In genomic region chr7:143505845-143506244, GRCh38 we compare ENCODE assay signal across 24 cellular contexts. TPM values are rescaled to one million over a fixed set of nuclear protein-coding genes. Genes with fewer than 3 reads are reported as not detected.
"Had no signal": no experiment of that assay in that cellular context is flagged by ENCODE, and none has a peak within 500 bp of the region (broad histone marks: within the 10 kb centered on the region; RNA-seq: fewer than 3 reads in every experiment).

No MANE protein-coding gene starts in this region.

- ATAC-seq: esophagus mucosa; heart left ventricle; left colon; left ventricle myocardium superior; natural killer cell treated with Interleukin-12 subunit alpha and Interleukin-12 subunit beta and Interleukin-15 and Interleukin-18, amount 100 ng/mL, for 72 hours; right cardiac atrium; stimulated activated memory B cell treated with anti-CD40 and anti-IgM and Interleukin-4, amounts not matched to agents 10 μg/mL and 1 μg/mL and 100 μg/mL, for 72 hours had no signal

- H3K27ac Mint-ChIP-seq: natural killer cell treated with Interleukin-12 subunit alpha and Interleukin-12 subunit beta and Interleukin-15 and Interleukin-18, amount 100 ng/mL, for 72 hours; neural progenitor cell; stimulated activated memory B cell treated with anti-CD40 and anti-IgM and Interleukin-4, amounts not matched to agents 10 μg/mL and 1 μg/mL and 100 μg/mL, for 72 hours had no signal

- H3K9me3 Mint-ChIP-seq: natural killer cell treated with Interleukin-12 subunit alpha and Interleukin-12 subunit beta and Interleukin-15 and Interleukin-18, amount 100 ng/mL, for 72 hours had no signal

- H3K4me1 Mint-ChIP-seq: stimulated activated memory B cell treated with anti-CD40 and anti-IgM and Interleukin-4, amounts not matched to agents 10 μg/mL and 1 μg/mL and 100 μg/mL, for 72 hours had no signal

- H3K4me3 Mint-ChIP-seq: natural killer cell treated with Interleukin-12 subunit alpha and Interleukin-12 subunit beta and Interleukin-15 and Interleukin-18, amount 100 ng/mL, for 72 hours; neural progenitor cell; stimulated activated memory B cell treated with anti-CD40 and anti-IgM and Interleukin-4, amounts not matched to agents 10 μg/mL and 1 μg/mL and 100 μg/mL, for 72 hours had no signal

- DNase-seq: effector memory CD4-positive, alpha-beta T cell; heart left ventricle; hippocampal formation; left colon; left ventricle myocardium superior; mesenchymal stem cell; midbrain; nucleus accumbens; ovary; right cardiac atrium; small intestine; stimulated activated CD4-positive, alpha-beta T cell treated with anti-CD3 and anti-CD28 coated beads, Interleukin-4, amount 100 ng/mL, for 1 hour; stimulated activated CD8-positive, alpha-beta memory T cell treated with anti-CD3 and anti-CD28 coated beads, Interleukin-4, amount 100 ng/mL, for 48 hours; trophoblast cell had no signal

- H3K36me3 Mint-ChIP-seq: natural killer cell treated with Interleukin-12 subunit alpha and Interleukin-12 subunit beta and Interleukin-15 and Interleukin-18, amount 100 ng/mL, for 72 hours; neural progenitor cell; stimulated activated memory B cell treated with anti-CD40 and anti-IgM and Interleukin-4, amounts not matched to agents 10 μg/mL and 1 μg/mL and 100 μg/mL, for 72 hours had no signal

RNA-seq across cellular contexts. Expression of gene TAS2R41, which starts 28.2 kb away (rescaled TPM):
- total RNA-seq: esophagus mucosa; fibroblast of lung; frontal cortex; glomerular endothelial cell; heart left ventricle; kidney epithelial cell; left colon; left ventricle myocardium superior; natural killer cell treated with Interleukin-12 subunit alpha and Interleukin-12 subunit beta and Interleukin-15 and Interleukin-18, amount 100 ng/mL, for 72 hours; right cardiac atrium; urinary bladder had no signal
- polyA plus RNA-seq: fibroblast of lung, heart left ventricle, lung, ovary, right cardiac atrium, small intestine, urinary bladder had no signal
